Comparison of ENCODE assay signal across 20 cellular contexts in genomic region chr2:221552282-221552681, GRCh38. TPM values are rescaled to one million over a fixed set of nuclear protein-coding genes. Genes with fewer than 3 reads are reported as not detected.
A peak's percentile ranks its signal among the peaks of the same experiment; 100 is the strongest.
DNase-seq lines count a peak whose midpoint lies in the region; ATAC-seq and TF ChIP-seq lines count a peak whose summit lies in the region.
"Had no signal": no experiment of that assay in that cellular context is flagged by ENCODE, and none has a peak within 500 bp of the region (broad histone marks: within the 10 kb centered on the region; RNA-seq: fewer than 3 reads in every experiment).

No MANE protein-coding gene starts in this region.

- DNase-seq in left ventricle myocardium superior (no peak), Right ventricle myocardium superior (no peak), NCI-H446 treated with DMSO at 0.1 percent for 48 hours (lab: John Stamatoyannopoulos, UW) (peak; percentile 78), glutamatergic neuron (peak; percentile 21), posterior cingulate gyrus (no peak), MG63 (no peak)
- DNase-seq in stimulated activated naive CD8-positive, alpha-beta T cell treated with anti-CD3 and anti-CD28 coated beads, Interleukin-15, amount 100 ng/mL, for 72 hours = no peak
- DNase-seq: activated CD4-positive, alpha-beta T cell treated with anti-CD3 and anti-CD28 coated beads, Interleukin-2, amount 50 U/mL, for 48 hours; activated T-cell treated with anti-CD3 and anti-CD28 coated beads, Interleukin-2, amount 50 U/mL, for 24 hours; body of pancreas; DMS 273 treated with DMSO at 0.1 percent for 48 hours; foreskin fibroblast; NCI-H1930; stimulated activated naive B cell treated with anti-CD40 and anti-IgM and Interleukin-4, amounts not matched to agents 10 μg/mL and 1 μg/mL and 100 μg/mL, for 72 hours; SW 1271 had no signal

- intact Hi-C loops in left ventricle myocardium superior (cut with micrococcal nuclease) = no loop called here
- intact Hi-C loops in Right ventricle myocardium superior (cut with DNase I) = no loop called here
- intact Hi-C loops in posterior cingulate gyrus (cut with DNase I) = no loop called here

- H3K9me3 Mint-ChIP-seq in glutamatergic neuron (ENCODE audit: unreplicated experiment) = peaks cover 11% of the 10 kb centered on the region
- peaks cover 0 to 5% of the 10 kb centered on the region in 2 donors for H3K9me3 Mint-ChIP-seq in stimulated activated naive CD8-positive, alpha-beta T cell treated with anti-CD3 and anti-CD28 coated beads, Interleukin-15, amount 100 ng/mL, for 72 hours
- H3K9me3 Mint-ChIP-seq: activated T-cell treated with anti-CD3 and anti-CD28 coated beads, Interleukin-2, amount 50 U/mL, for 24 hours had no signal

- H3K36me3 Mint-ChIP-seq in glutamatergic neuron (ENCODE audit: unreplicated experiment) = no peaks in the 10 kb centered on the region
- H3K36me3 Mint-ChIP-seq: stimulated activated naive B cell treated with anti-CD40 and anti-IgM and Interleukin-4, amounts not matched to agents 10 μg/mL and 1 μg/mL and 100 μg/mL, for 72 hours had no signal

- H3K4me3 Mint-ChIP-seq in glutamatergic neuron (ENCODE audit: unreplicated experiment) = peak overlapping the region; percentile 47
- no peak overlapping the region for H3K4me3 Mint-ChIP-seq in stimulated activated naive CD8-positive, alpha-beta T cell treated with anti-CD3 and anti-CD28 coated beads, Interleukin-15, amount 100 ng/mL, for 72 hours
- H3K4me3 Mint-ChIP-seq: activated naive CD8-positive, alpha-beta T cell; activated T-cell treated with anti-CD3 and anti-CD28 coated beads, Interleukin-2, amount 50 U/mL, for 24 hours; stimulated activated naive B cell treated with anti-CD40 and anti-IgM and Interleukin-4, amounts not matched to agents 10 μg/mL and 1 μg/mL and 100 μg/mL, for 72 hours had no signal

- H3K27me3 Mint-ChIP-seq in glutamatergic neuron (ENCODE audit: unreplicated experiment) = peaks cover 2% of the 10 kb centered on the region
- H3K27me3 Mint-ChIP-seq in stimulated activated naive CD8-positive, alpha-beta T cell treated with anti-CD3 and anti-CD28 coated beads, Interleukin-15, amount 100 ng/mL, for 72 hours = peaks cover 8% of the 10 kb centered on the region
- H3K27me3 Mint-ChIP-seq: activated T-cell treated with anti-CD3 and anti-CD28 coated beads, Interleukin-2, amount 50 U/mL, for 24 hours; stimulated activated naive B cell treated with anti-CD40 and anti-IgM and Interleukin-4, amounts not matched to agents 10 μg/mL and 1 μg/mL and 100 μg/mL, for 72 hours had no signal

- peak; percentile 51 for ATAC-seq in left ventricle myocardium superior
- no peak for ATAC-seq in Right ventricle myocardium superior (ENCODE audit: poor library complexity)
- ATAC-seq in stimulated activated naive CD8-positive, alpha-beta T cell treated with anti-CD3 and anti-CD28 coated beads, Interleukin-15, amount 100 ng/mL, for 72 hours = no peak
- ATAC-seq in GM19351 (IDR thresholded peaks at IDR 0.05; ENCODE audit: unreplicated experiment) = no peak
- ATAC-seq: body of pancreas; stimulated activated naive B cell treated with anti-CD40 and anti-IgM and Interleukin-4, amounts not matched to agents 10 μg/mL and 1 μg/mL and 100 μg/mL, for 72 hours had no signal

- TF ChIP-seq CTCF in glutamatergic neuron (IDR thresholded peaks at IDR 0.05; ENCODE audit: partially characterized antibody, unreplicated experiment) = no peak

- no peaks in the 10 kb centered on the region for H3K27me3 ChIP-seq in MG63
- H3K27me3 ChIP-seq: body of pancreas, right atrium auricular region, tibial nerve had no signal

- H3K36me3 ChIP-seq in MG63 = no peaks in the 10 kb centered on the region
- H3K36me3 ChIP-seq: right atrium auricular region, tibial nerve had no signal

- H3K27ac Mint-ChIP-seq in glutamatergic neuron (ENCODE audit: unreplicated experiment) = peak overlapping the region; percentile 69
- H3K27ac Mint-ChIP-seq in stimulated activated naive CD8-positive, alpha-beta T cell treated with anti-CD3 and anti-CD28 coated beads, Interleukin-15, amount 100 ng/mL, for 72 hours = no peak overlapping the region
- H3K27ac Mint-ChIP-seq: activated naive CD8-positive, alpha-beta T cell; activated T-cell treated with anti-CD3 and anti-CD28 coated beads, Interleukin-2, amount 50 U/mL, for 24 hours; stimulated activated naive B cell treated with anti-CD40 and anti-IgM and Interleukin-4, amounts not matched to agents 10 μg/mL and 1 μg/mL and 100 μg/mL, for 72 hours had no signal

- H3K9me3 ChIP-seq in MG63 = no peaks in the 10 kb centered on the region
- H3K9me3 ChIP-seq: body of pancreas, right atrium auricular region, tibial nerve had no signal

- no peak overlapping the region for H3K4me3 ChIP-seq in MG63
- H3K4me3 ChIP-seq: body of pancreas, coronary artery, right atrium auricular region, tibial nerve had no signal

- peaks cover 51% of the 10 kb centered on the region for H3K4me1 Mint-ChIP-seq in glutamatergic neuron (ENCODE audit: low read depth, unreplicated experiment)
- H3K4me1 Mint-ChIP-seq in stimulated activated naive CD8-positive, alpha-beta T cell treated with anti-CD3 and anti-CD28 coated beads, Interleukin-15, amount 100 ng/mL, for 72 hours = no peaks in the 10 kb centered on the region

RNA-seq across cellular contexts. Expression of gene EPHA4, which starts 19.8 kb away (rescaled TPM):
- total RNA-seq in left ventricle myocardium superior (16.3 TPM), Right ventricle myocardium superior (11.9 TPM), glutamatergic neuron (ENCODE audit: unreplicated experiment) (57.2 TPM)
- 3.8 and 5.4 TPM in 2 replicates for total RNA-seq in MG63 (2014; rRNA removed; shearing (Covaris generic); ENCODE audit: low replicate concordance)

Comparison
In these comparisons a context has a peak if more than half of its experiments do, and no peak if none do; other contexts are left out.
1. DNase-seq: peak in NCI-H446 treated with DMSO at 0.1 percent for 48 hours (single experiment) and glutamatergic neuron (single experiment); none in left ventricle myocardium superior (single experiment), Right ventricle myocardium superior (single experiment), posterior cingulate gyrus (0 of 10), MG63 (single experiment) and stimulated activated naive CD8-positive, alpha-beta T cell treated with anti-CD3 and anti-CD28 coated beads, Interleukin-15, amount 100 ng/mL, for 72 hours (0 of 2).